In the genomic region with DNA sequence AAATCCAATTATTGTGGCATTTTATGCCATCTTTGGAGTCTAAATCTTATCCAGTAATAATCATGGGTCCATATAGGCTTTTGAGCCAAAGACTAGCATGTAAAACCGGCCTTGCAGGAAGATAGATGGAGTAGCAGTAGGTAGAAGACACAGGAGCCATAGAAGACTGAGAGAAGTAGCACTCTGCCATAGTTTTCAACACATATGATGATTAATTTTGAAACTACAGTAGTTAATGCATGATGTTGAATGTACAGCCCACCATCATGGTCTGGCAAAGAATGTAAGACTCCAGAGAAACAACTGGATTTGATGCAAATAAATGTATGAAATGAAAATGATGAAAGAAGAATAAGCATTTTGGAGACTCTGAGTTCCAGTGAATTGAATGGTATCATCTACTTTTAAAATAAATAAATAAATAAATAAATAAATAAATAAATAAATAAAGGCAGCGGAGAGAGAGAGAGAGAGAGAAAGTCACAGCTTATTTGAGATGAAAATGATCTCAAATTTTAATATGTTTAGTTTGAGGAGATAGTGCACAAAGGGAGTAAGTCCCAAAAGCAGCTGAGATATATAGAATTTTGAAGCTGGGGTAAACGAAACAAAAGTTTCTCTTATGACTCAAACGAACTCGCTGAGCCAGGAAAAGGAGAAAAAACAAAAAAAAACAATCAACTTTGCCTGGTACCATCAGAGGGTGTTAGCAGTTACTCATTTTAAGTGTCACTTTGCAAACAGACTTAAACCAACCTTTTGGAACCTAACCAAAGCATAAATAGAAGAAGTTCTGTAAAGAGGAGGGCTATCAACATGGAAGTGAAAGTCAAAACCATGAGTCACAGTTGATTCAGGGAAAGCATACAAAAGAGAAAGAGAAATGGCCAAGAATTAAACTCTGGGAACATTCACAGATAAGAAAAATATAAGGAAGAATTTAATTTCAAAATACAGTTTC, we compare ENCODE assay signal across 8 cellular contexts.
DNase-seq lines count a peak whose midpoint lies in the region; ATAC-seq and TF ChIP-seq lines count a peak whose summit lies in the region.

No MANE protein-coding gene starts in this region.

- no peaks in the 10 kb centered on the region for H3K36me3 ChIP-seq in aorta (ENCODE audit: control insufficient read depth in 1 of 2, insufficient read depth in 2 of 2, low read length in 1 of 2)

- peak overlapping the region; percentile 16 for H3K4me3 ChIP-seq in AG09309 (ENCODE audit: control insufficient read depth, low read depth, low read length)
- peak overlapping the region; percentile 8 to 72 for H3K4me3 ChIP-seq in aorta (ENCODE audit: low read length in 2 of 2)

- peak; percentile 95 for ATAC-seq in GM19438 (IDR thresholded peaks at IDR 0.05; ENCODE audit: low read depth, unreplicated experiment)
- ATAC-seq in HG03432 (IDR thresholded peaks at IDR 0.05; ENCODE audit: unreplicated experiment): peak; percentile 98
- peak; percentile 86 for ATAC-seq in aorta (ENCODE audit: low FRiP score)

- H3K4me1 ChIP-seq in aorta (ENCODE audit: control insufficient read depth in 1 of 2, insufficient read depth in 2 of 2, low read length in 2 of 2): peaks cover 0 to 8% of the 10 kb centered on the region in 2 donors

- in situ Hi-C loops in SK-MEL-5 (cut with HindIII; ENCODE audit: low pct_unique_long_range_greater_than_20kb, low sequenced_read_pairs): no loop called here

- DNase-seq in AG09309 (ENCODE audit: low read depth): peak; percentile 5
- peak; percentile 42 for DNase-seq in SK-MEL-5 (ENCODE audit: low read depth, low spot score)
- DNase-seq in inferior parietal cortex (ENCODE audit: extremely low spot score): peak; percentile 69
- no peak for DNase-seq in aorta
- no peak for DNase-seq in NCI-H1105 treated with DMSO at 0.1 percent for 48 hours (lab: John Stamatoyannopoulos, UW)
- no peak for DNase-seq in stimulated activated CD4-positive, alpha-beta T cell treated with anti-CD3 and anti-CD28 coated beads, Interleukin-4, amount 100 ng/mL, for 4 hours

- 19 to 20% methylated on average over 5 of the region's 5 CpGs for WGBS in aorta, 2 donors

- no peak for TF ChIP-seq CTCF in AG09309 (IDR thresholded peaks at IDR 0.05; ENCODE audit: control insufficient read depth, insufficient read depth, low read depth, low read length, missing control alignments)

- no peaks in the 10 kb centered on the region for H3K9me3 ChIP-seq in aorta (ENCODE audit: control insufficient read depth, low read length)

- H3K27ac ChIP-seq in aorta (ENCODE audit: low read depth in 1 of 2, low read length in 2 of 2): peak overlapping the region in 1 of 2 donors; percentile 28

- intact Hi-C loops in aorta (cut with DNase I): no loop called here

- no peaks in the 10 kb centered on the region for H3K27me3 ChIP-seq in aorta (ENCODE audit: control insufficient read depth in 1 of 2, insufficient read depth in 2 of 2, low read length in 1 of 2)

Comparison
In these comparisons a context has a peak if more than half of its experiments do, and no peak if none do; other contexts are left out.
1. DNase-seq: peak in AG09309 (single experiment), SK-MEL-5 (single experiment) and inferior parietal cortex (single experiment); none in aorta (0 of 2), NCI-H1105 treated with DMSO at 0.1 percent for 48 hours (single experiment) and stimulated activated CD4-positive, alpha-beta T cell treated with anti-CD3 and anti-CD28 coated beads, Interleukin-4, amount 100 ng/mL, for 4 hours (0 of 2).
2. Peak in every context shown above with its lines, with median percentiles within 50 percentile points of each other: ATAC-seq.